ENCODE assay signal across 10 cellular contexts in genomic region chr1:205493241-205494085, GRCh38. TPM values are rescaled to one million over a fixed set of nuclear protein-coding genes. Genes with fewer than 3 reads are reported as not detected.
DNase-seq lines count a peak whose midpoint lies in the region.
"Had no signal": no experiment of that assay in that cellular context is flagged by ENCODE, and none has a peak within 500 bp of the region (broad histone marks: within the 10 kb centered on the region; RNA-seq: fewer than 3 reads in every experiment).

No MANE protein-coding gene starts in this region.

- DNase-seq in AG20443 (ENCODE audit: low spot score) (peak; percentile 89), LHCN-M2 (ENCODE audit: low read depth) (peak; percentile 84), brain pericyte (ENCODE audit: low read depth, low spot score) (peak; percentile 64), mesenchymal stem cell (peak; percentile 70), superior temporal gyrus (ENCODE audit: extremely low spot score) (no peak), NCI-H526 (lab: John Stamatoyannopoulos, UW) (no peak), NCI-H1436 treated with DMSO at 0.1 percent for 48 hours (lab: John Stamatoyannopoulos, UW) (no peak), inferior parietal cortex (ENCODE audit: extremely low spot score) (no peak)
- DNase-seq: MM.1S had no signal

- H2BK5ac ChIP-seq in mesenchymal stem cell (ENCODE audit: low read depth, low read length, poor library complexity, severe bottlenecking) = no peak overlapping the region

- H3K9me3 ChIP-seq in mesenchymal stem cell (ENCODE audit: control insufficient read depth, low read length) = no peaks in the 10 kb centered on the region

- no peak overlapping the region for H2BK120ac ChIP-seq in mesenchymal stem cell (ENCODE audit: low read depth, low read length)

- H3K4me3 ChIP-seq in mesenchymal stem cell (ENCODE audit: insufficient read depth in 1 of 2, low read depth in 1 of 2, low read length in 2 of 2) = peak overlapping the region in 1 of 2 experiments; percentile 44

- H3K4me2 ChIP-seq in mesenchymal stem cell (ENCODE audit: low read length, poor library complexity, severe bottlenecking) = no peak overlapping the region

- no peak overlapping the region for H3K4ac ChIP-seq in mesenchymal stem cell (ENCODE audit: low read depth in 1 of 2, low read length in 2 of 2)

- no peak overlapping the region for H3K23ac ChIP-seq in mesenchymal stem cell (ENCODE audit: low read length in 2 of 2)

- no peak overlapping the region for H3K18ac ChIP-seq in mesenchymal stem cell (ENCODE audit: low read depth in 1 of 2, low read length in 2 of 2)

- H4K91ac ChIP-seq in mesenchymal stem cell (ENCODE audit: low read length) = no peak overlapping the region

- H2BK15ac ChIP-seq in mesenchymal stem cell (ENCODE audit: low read depth, poor library complexity, severe bottlenecking) = peak overlapping the region; percentile 92

- no peak overlapping the region for H3K27ac ChIP-seq in mesenchymal stem cell (ENCODE audit: low read length, poor library complexity, severe bottlenecking)

- H3K9ac ChIP-seq in mesenchymal stem cell (ENCODE audit: low read length) = peak overlapping the region; percentile 65

- no peaks in the 10 kb centered on the region for H3K79me1 ChIP-seq in mesenchymal stem cell (replicated peaks; ENCODE audit: low read length, poor library complexity, severe bottlenecking)

- no peak overlapping the region for H2AK5ac ChIP-seq in mesenchymal stem cell (ENCODE audit: low read length, severe bottlenecking)

- H2BK12ac ChIP-seq in mesenchymal stem cell (ENCODE audit: low read length in 2 of 2) = no peak overlapping the region

- WGBS in mesenchymal stem cell = 69% methylated on average over 10 of the region's 11 CpGs

- H2AFZ ChIP-seq in mesenchymal stem cell (ENCODE audit: low read depth, low read length) = no peak overlapping the region

- no peak overlapping the region for H3K14ac ChIP-seq in mesenchymal stem cell (ENCODE audit: low read length in 2 of 2)

- H4K8ac ChIP-seq in mesenchymal stem cell (ENCODE audit: low read length) = no peak overlapping the region

- peaks cover 71 to 81% of the 10 kb centered on the region in 2 experiments for H3K27me3 ChIP-seq in mesenchymal stem cell (ENCODE audit: control insufficient read depth in 1 of 2, insufficient read depth in 1 of 2, low read length in 2 of 2)

- H3K4me1 ChIP-seq in mesenchymal stem cell (ENCODE audit: control insufficient read depth, insufficient read depth, low read depth, low read length) = peaks cover 21% of the 10 kb centered on the region

- H3K36me3 ChIP-seq in mesenchymal stem cell (ENCODE audit: control insufficient read depth in 1 of 2, insufficient read depth in 2 of 2, low read depth in 1 of 2, low read length in 2 of 2) = no peaks in the 10 kb centered on the region

RNA-seq across cellular contexts. Expression of gene CDK18, which starts 11.0 kb away (rescaled TPM):
- 0.34 and 0.71 TPM in 2 replicates for total RNA-seq in LHCN-M2 (2014; rRNA removed)
- polyA plus RNA-seq in LHCN-M2 (2012) = 6.1 TPM
- polyA plus RNA-seq in mesenchymal stem cell (2013, experiment 1 of 2) = 7.4 TPM
- polyA plus RNA-seq in mesenchymal stem cell (2013, experiment 2 of 2) = 7.5 TPM

RNA-seq across cellular contexts. Expression of gene BLACAT1, which starts 37.6 kb away (rescaled TPM):
- not detected in 2 replicates for total RNA-seq in LHCN-M2 (2014; rRNA removed)
- not detected for polyA plus RNA-seq in LHCN-M2 (2012)
- not detected for polyA plus RNA-seq in mesenchymal stem cell (2013, experiment 1 of 2)
- not detected for polyA plus RNA-seq in mesenchymal stem cell (2013, experiment 2 of 2)
- total RNA-seq: skeletal muscle tissue had no signal

Comparison
In these comparisons a context has a peak if more than half of its experiments do, and no peak if none do; other contexts are left out.
1. DNase-seq: peak in AG20443 (single experiment), LHCN-M2 (single experiment), brain pericyte (single experiment) and mesenchymal stem cell (single experiment); none in superior temporal gyrus (single experiment), NCI-H526 (0 of 2), NCI-H1436 treated with DMSO at 0.1 percent for 48 hours (single experiment) and inferior parietal cortex (single experiment).